11 cellular contexts compared by ENCODE assay signal in the genomic region with DNA sequence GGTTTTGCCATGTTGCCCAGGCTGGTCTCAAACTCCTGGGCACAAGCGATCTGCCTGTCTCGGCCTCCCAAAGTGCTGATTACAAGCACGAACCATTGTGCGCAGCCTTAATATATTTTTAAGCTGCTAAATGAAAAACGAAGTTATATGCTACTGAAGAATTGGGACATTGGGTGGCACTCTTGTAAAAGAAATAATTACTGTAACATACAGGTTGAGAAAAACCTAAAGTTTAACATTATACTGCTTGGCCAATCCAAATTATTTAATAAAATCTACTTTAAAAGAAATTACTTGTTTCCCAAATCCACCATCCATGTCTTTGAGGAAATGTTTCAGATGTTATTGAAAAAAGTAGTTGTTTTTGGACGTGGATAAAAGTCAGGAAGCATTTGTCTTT. TPM values are rescaled to one million over a fixed set of nuclear protein-coding genes. Genes with fewer than 3 reads are reported as not detected.
DNase-seq lines count a peak whose midpoint lies in the region; ATAC-seq, FAIRE-seq and TF ChIP-seq lines count a peak whose summit lies in the region.
"Had no signal": no experiment of that assay in that cellular context is flagged by ENCODE, and none has a peak within 500 bp of the region (broad histone marks: within the 10 kb centered on the region; RNA-seq: fewer than 3 reads in every experiment).

No MANE protein-coding gene starts in this region.

- H3K27me3 Mint-ChIP-seq in MCF 10A (ENCODE audit: insufficient read depth, unreplicated experiment) = no peaks in the 10 kb centered on the region
- H3K27me3 Mint-ChIP-seq in activated CD4-positive, alpha-beta T cell treated with anti-CD3 and anti-CD28 coated beads for 36 hours = no peaks in the 10 kb centered on the region

- peaks cover 16% of the 10 kb centered on the region for H3K79me2 ChIP-seq in mammary epithelial cell (ENCODE audit: insufficient read depth, low read length)
- H3K79me2 ChIP-seq in SK-N-SH (ENCODE audit: insufficient read depth) = peaks cover 42% of the 10 kb centered on the region

- dilution Hi-C loops in mammary epithelial cell (cut with HindIII; ENCODE audit: low sequenced_read_pairs) = no loop called here

- H3K4me3 ChIP-seq in mammary epithelial cell (replicated peaks in 1 of 3; ENCODE audit: insufficient read depth in 1 of 3, low read depth in 2 of 3, low read length in 3 of 3) (no peak overlapping the region), SK-N-SH (ENCODE audit: low read depth in 2 of 2, low read length in 1 of 2) (no peak overlapping the region), fibroblast of villous mesenchyme (ENCODE audit: low read depth, low read length) (no peak overlapping the region), small intestine (ENCODE audit: low read depth in 1 of 2, low read length in 2 of 2) (no peak overlapping the region)
- H3K4me3 ChIP-seq: vagina had no signal

- CTCF ChIA-PET in MCF 10A (lab: Yijun Ruan, JAX) = interaction anchor here (0.5 to 3.1 kb wide), 6 partner anchors 11 to 145 kb away, joined by 3 to 26 read pairs (median 4); no protein-coding TSS in a partner anchor
- CTCF ChIA-PET in mammary epithelial cell (lab: Charles Lee; ENCODE audit: low non-redundant PET) = interaction anchor here (0.6 kb wide), 1 partner anchor 386 kb away, joined by 4 read pairs; no protein-coding TSS in a partner anchor
- CTCF ChIA-PET in SK-N-SH (lab: Yijun Ruan, JAX) = interaction anchor here (0.6 to 2.0 kb wide), 6 partner anchors 10 to 103 kb away, joined by 3 to 9 read pairs (median 3); no protein-coding TSS in a partner anchor
- CTCF ChIA-PET in activated CD4-positive, alpha-beta T cell treated with anti-CD3 and anti-CD28 coated beads for 36 hours (lab: Charles Lee) = interaction anchor here (1.4 to 3.1 kb wide), 2 partner anchors 98 to 102 kb away, joined by 4 to 13 read pairs; no protein-coding TSS in a partner anchor

- TF ChIP-seq RAD21 in SK-N-SH (IDR thresholded peaks at IDR 0.05; ENCODE audit: low read length) = peak; percentile 39; the same call in 1 of the 2 replicates

- no peak for DNase-seq in MCF 10A (ENCODE audit: unreplicated experiment)
- DNase-seq in mammary epithelial cell = no peak
- DNase-seq in SK-N-SH = no peak
- DNase-seq in fibroblast of villous mesenchyme (ENCODE audit: low read depth) = peak; percentile 22
- DNase-seq in small intestine = peak; percentile 6
- no peak for DNase-seq in activated CD4-positive, alpha-beta T cell treated with anti-CD3 and anti-CD28 coated beads for 36 hours
- DNase-seq in GM10266 (ENCODE audit: extremely low spot score) = no peak
- DNase-seq in activated T-cell treated with anti-CD3 and anti-CD28 coated beads for 4 hours = no peak
- DNase-seq: anterior cingulate cortex, NCI-H187 treated with DMSO at 0.1 percent for 48 hours had no signal

- ATAC-seq in activated CD4-positive, alpha-beta T cell treated with anti-CD3 and anti-CD28 coated beads for 36 hours = no peak

- intact Hi-C loops in MCF 10A (cut with micrococcal nuclease) (loop anchor here (1.0 kb wide), 2 partner anchors 102 to 134 kb away; no protein-coding TSS in a partner anchor), mammary epithelial cell (cut with micrococcal nuclease) (loop anchor here (2.0 to 5.0 kb wide), 2 partner anchors 101 to 522 kb away; no protein-coding TSS in a partner anchor)
- intact Hi-C loops in activated CD4-positive, alpha-beta T cell treated with anti-CD3 and anti-CD28 coated beads for 36 hours (cut with DNase I, micrococcal nuclease) = loop anchor here (1.0 kb wide), 2 partner anchors 101 to 102 kb away; no protein-coding TSS in a partner anchor

- POLR2A ChIA-PET in MCF 10A (lab: Yijun Ruan, JAX) = interaction anchor here (0.6 to 1.2 kb wide), 3 partner anchors 102 to 846 kb away, joined by 3 to 4 read pairs (median 4); no protein-coding TSS in a partner anchor
- POLR2A ChIA-PET in SK-N-SH (lab: Yijun Ruan, JAX) = no interaction called here
- POLR2A ChIA-PET in activated CD4-positive, alpha-beta T cell treated with anti-CD3 and anti-CD28 coated beads for 36 hours (lab: Charles Lee) = no interaction called here

- H3K4me1 Mint-ChIP-seq in MCF 10A (ENCODE audit: insufficient read depth, unreplicated experiment) = peaks cover 5% of the 10 kb centered on the region
- H3K4me1 Mint-ChIP-seq in activated CD4-positive, alpha-beta T cell treated with anti-CD3 and anti-CD28 coated beads for 36 hours = no peaks in the 10 kb centered on the region

- no TSS peak for BruUV-seq in MCF 10A (replicated peaks; lab: Mats Ljungman, UMichigan)
- BruUV-seq in mammary epithelial cell (replicated peaks; lab: Mats Ljungman, UMichigan) = no TSS peak

- no peaks in the 10 kb centered on the region for H3K27me3 ChIP-seq in mammary epithelial cell (ENCODE audit: insufficient read depth, low read length)
- no peaks in the 10 kb centered on the region for H3K27me3 ChIP-seq in SK-N-SH (ENCODE audit: insufficient read depth)
- no peaks in the 10 kb centered on the region for H3K27me3 ChIP-seq in small intestine (ENCODE audit: control insufficient read depth in 2 of 2, insufficient read depth in 2 of 2, low read length in 2 of 2)
- H3K27me3 ChIP-seq: vagina had no signal

- H4K20me1 ChIP-seq in mammary epithelial cell (ENCODE audit: insufficient read depth, low read length) = no peaks in the 10 kb centered on the region
- no peaks in the 10 kb centered on the region for H4K20me1 ChIP-seq in SK-N-SH (ENCODE audit: insufficient read depth)

- peaks cover 22% of the 10 kb centered on the region for H3K9me3 Mint-ChIP-seq in MCF 10A (ENCODE audit: unreplicated experiment)
- H3K9me3 Mint-ChIP-seq in activated CD4-positive, alpha-beta T cell treated with anti-CD3 and anti-CD28 coated beads for 36 hours (ENCODE audit: low read depth) = peaks cover 22% of the 10 kb centered on the region

- no peaks in the 10 kb centered on the region for H3F3A ChIP-seq in SK-N-SH (replicated peaks; ENCODE audit: insufficient read depth)

- in situ Hi-C loops in mammary epithelial cell (cut with MboI; ENCODE audit: low sequenced_read_pairs in 2 of 2) = no loop called here

- H3K4me3 Mint-ChIP-seq in MCF 10A (ENCODE audit: unreplicated experiment) = no peak overlapping the region
- no peak overlapping the region for H3K4me3 Mint-ChIP-seq in activated CD4-positive, alpha-beta T cell treated with anti-CD3 and anti-CD28 coated beads for 36 hours

- H3K27ac Mint-ChIP-seq in MCF 10A (ENCODE audit: low read depth, unreplicated experiment) = no peak overlapping the region
- H3K27ac Mint-ChIP-seq in activated CD4-positive, alpha-beta T cell treated with anti-CD3 and anti-CD28 coated beads for 36 hours = no peak overlapping the region

- WGBS in mammary epithelial cell (ENCODE audit: low coverage, missing lambda C conversion rate) = 87% methylated on average over 6 of the region's 6 CpGs
- WGBS in SK-N-SH (ENCODE audit: low lambda C conversion rate) = 91% methylated on average over 6 of the region's 6 CpGs
- 68 to 77% (median 70%) methylated on average over 6 of the region's 6 CpGs for WGBS in small intestine, 3 donors

- H3K4me2 ChIP-seq in mammary epithelial cell (ENCODE audit: insufficient read depth, low read depth, low read length) (no peak overlapping the region), SK-N-SH (no peak overlapping the region)

- no peak overlapping the region for H2AFZ ChIP-seq in mammary epithelial cell (ENCODE audit: low read depth, low read length)
- H2AFZ ChIP-seq in SK-N-SH (ENCODE audit: low read depth) = no peak overlapping the region

- no peaks in the 10 kb centered on the region for H3K9me2 ChIP-seq in SK-N-SH

- peaks cover 7% of the 10 kb centered on the region for H3K4me1 ChIP-seq in mammary epithelial cell (ENCODE audit: insufficient read depth, low read length)
- H3K4me1 ChIP-seq in SK-N-SH (ENCODE audit: control insufficient read depth in 1 of 2, insufficient read depth in 2 of 2, low read depth in 1 of 2, low read length in 1 of 2) = no peaks in the 10 kb centered on the region
- no peaks in the 10 kb centered on the region for H3K4me1 ChIP-seq in small intestine (ENCODE audit: control insufficient read depth in 2 of 2, insufficient read depth in 1 of 2, low read depth in 1 of 2, low read length in 1 of 2)
- H3K4me1 ChIP-seq: vagina had no signal

- H3K9me3 ChIP-seq in mammary epithelial cell (replicated peaks; ENCODE audit: insufficient read depth, low read length) = peaks cover 13% of the 10 kb centered on the region
- H3K9me3 ChIP-seq in SK-N-SH = peaks cover 19% of the 10 kb centered on the region
- no peaks in the 10 kb centered on the region for H3K9me3 ChIP-seq in small intestine (ENCODE audit: control insufficient read depth, low read depth)

- FAIRE-seq in small intestine (lab: Jason Lieb, UNC) = no peak

- no peak overlapping the region for H3K9ac ChIP-seq in mammary epithelial cell (ENCODE audit: insufficient read depth, low read length)
- H3K9ac ChIP-seq in SK-N-SH = no peak overlapping the region

- TF ChIP-seq CTCF in MCF 10A (IDR thresholded peaks at IDR 0.05; ENCODE audit: unreplicated experiment) (peak; percentile 20), mammary epithelial cell (conservative IDR thresholded peaks at IDR 0.05 in 1 of 2, IDR thresholded peaks at IDR 0.05 in 1 of 2; ENCODE audit: extremely low read depth in 1 of 2, insufficient read depth in 1 of 2, low read depth in 1 of 2, low read length in 2 of 2) (no peak), SK-N-SH (IDR thresholded peaks at IDR 0.05) (peak; percentile 36), fibroblast of villous mesenchyme (IDR thresholded peaks at IDR 0.05; ENCODE audit: insufficient read depth, low read depth, low read length) (peak; percentile 8), GM10266 (IDR thresholded peaks at IDR 0.05; ENCODE audit: control insufficient read depth, insufficient read depth, low read depth, missing control alignments) (no peak)

- no peaks in the 10 kb centered on the region for H3K36me3 ChIP-seq in mammary epithelial cell (ENCODE audit: insufficient read depth, low read length)
- H3K36me3 ChIP-seq in SK-N-SH (replicated peaks in 1 of 2; ENCODE audit: control insufficient read depth in 1 of 2, insufficient read depth in 2 of 2, low read length in 1 of 2) = peaks cover 0 to 22% of the 10 kb centered on the region in 2 experiments
- H3K36me3 ChIP-seq in small intestine (ENCODE audit: control insufficient read depth in 2 of 2, insufficient read depth in 2 of 2, low read length in 2 of 2) = no peaks in the 10 kb centered on the region
- H3K36me3 ChIP-seq: vagina had no signal

- H3K36me3 Mint-ChIP-seq in MCF 10A (ENCODE audit: insufficient read depth, unreplicated experiment) = peaks cover 6% of the 10 kb centered on the region
- peaks cover 16% of the 10 kb centered on the region for H3K36me3 Mint-ChIP-seq in activated CD4-positive, alpha-beta T cell treated with anti-CD3 and anti-CD28 coated beads for 36 hours (ENCODE audit: low read depth)

- H3K27ac ChIP-seq in mammary epithelial cell (ENCODE audit: insufficient read depth, low read depth, low read length) (no peak overlapping the region), SK-N-SH (ENCODE audit: low read depth in 2 of 2, low read length in 1 of 2) (no peak overlapping the region), small intestine (ENCODE audit: low read depth in 1 of 2, low read length in 1 of 2) (no peak overlapping the region)
- H3K27ac ChIP-seq: vagina had no signal

- TF ChIP-seq EP300 in SK-N-SH (IDR thresholded peaks at IDR 0.05; ENCODE audit: borderline replicate concordance in 1 of 2, low read depth in 1 of 2, low read length in 1 of 2) = no peak

RNA-seq across cellular contexts. Expression of a gene that starts 37.9 kb away (rescaled TPM):
- total RNA-seq in MCF 10A (2022) (62.6 and 71.3 TPM in 2 replicates), mammary epithelial cell (10 to 100 TPM; 22.4 to 29.5 TPM), fibroblast of villous mesenchyme (9.5 and 14.8 TPM in 2 replicates)
- polyA plus RNA-seq in mammary epithelial cell (10.8 TPM), SK-N-SH (2012; rRNA removed) (4.8 and 5.5 TPM in 2 replicates), small intestine (10 to 100 TPM in 2 of 3 donors, 1 to 10 TPM in 1; 8.9 to 17.2 (median 16.1) TPM)
- 53.6 TPM for polyA minus RNA-seq in mammary epithelial cell
- 3.0 and 3.5 TPM in 2 replicates for polyA plus RNA-seq in SK-N-SH (2012; cell fraction: cytosol; rRNA removed)
- polyA plus RNA-seq in SK-N-SH (2012; cell fraction: nucleus; rRNA removed) = 9.7 and 12.5 TPM in 2 replicates
- total RNA-seq in activated CD4-positive, alpha-beta T cell treated with anti-CD3 and anti-CD28 coated beads for 36 hours = 1 to 10 TPM; 8.1 to 8.9 TPM

Comparison
In these comparisons a context has a peak if more than half of its experiments do, and no peak if none do; other contexts are left out.
1. CTCF ChIP-seq: peak in MCF 10A (single experiment), SK-N-SH (single experiment) and fibroblast of villous mesenchyme (single experiment); none in mammary epithelial cell (0 of 2) and GM10266 (single experiment).
2. DNase-seq: peak in fibroblast of villous mesenchyme (single experiment) and small intestine (single experiment); none in MCF 10A (single experiment), mammary epithelial cell (single experiment), SK-N-SH (single experiment), activated CD4-positive, alpha-beta T cell treated with anti-CD3 and anti-CD28 coated beads for 36 hours (single experiment), GM10266 (single experiment) and activated T-cell treated with anti-CD3 and anti-CD28 coated beads for 4 hours (single experiment).